In genomic region chr6:151196571-151196970, GRCh38 we compare ENCODE assay signal across 18 cellular contexts. TPM values are rescaled to one million over a fixed set of nuclear protein-coding genes. Genes with fewer than 3 reads are reported as not detected.
DNase-seq lines count a peak whose midpoint lies in the region; ATAC-seq, FAIRE-seq and TF ChIP-seq lines count a peak whose summit lies in the region.
"Had no signal": no experiment of that assay in that cellular context is flagged by ENCODE, and none has a peak within 500 bp of the region (broad histone marks: within the 10 kb centered on the region; RNA-seq: fewer than 3 reads in every experiment).

No MANE protein-coding gene starts in this region.

- no peak for FAIRE-seq in GM12891 (lab: Jason Lieb, UNC)

- no peak for TF ChIP-seq POLR2A in breast epithelium (IDR thresholded peaks at IDR 0.05)
- no peak for TF ChIP-seq POLR2A in vagina (IDR thresholded peaks at IDR 0.05)
- TF ChIP-seq POLR2A in GM12891 (IDR thresholded peaks at IDR 0.05; ENCODE audit: low read depth, low read length), result no peak

- H3K27me3 ChIP-seq in breast epithelium, result no peaks in the 10 kb centered on the region
- no peaks in the 10 kb centered on the region for H3K27me3 ChIP-seq in left ventricle myocardium inferior (ENCODE audit: low read depth)
- H3K27me3 ChIP-seq in vagina, result no peaks in the 10 kb centered on the region
- H3K27me3 ChIP-seq: Peyer's patch had no signal

- H3K9me3 ChIP-seq in breast epithelium, result no peaks in the 10 kb centered on the region
- H3K9me3 ChIP-seq in left ventricle myocardium inferior (replicated peaks), result no peaks in the 10 kb centered on the region
- no peaks in the 10 kb centered on the region for H3K9me3 ChIP-seq in vagina
- H3K9me3 ChIP-seq: lower lobe of right lung, Peyer's patch had no signal

- H3K4me3 ChIP-seq in breast epithelium (no peak overlapping the region), left ventricle myocardium inferior (no peak overlapping the region), skeletal muscle cell (ENCODE audit: low read depth, low read length) (no peak overlapping the region), vagina (no peak overlapping the region)
- H3K4me3 ChIP-seq: lower lobe of right lung, Peyer's patch had no signal

- ATAC-seq in GM21447 (IDR thresholded peaks at IDR 0.05; ENCODE audit: unreplicated experiment), result no peak
- ATAC-seq: activated T-cell treated with anti-CD3 and anti-CD28 coated beads, Interleukin-2, amount 50 U/mL, for 4 hours; HCT116; stimulated activated naive B cell treated with anti-CD40 and anti-IgM and Interleukin-4, amounts not matched to agents 10 μg/mL and 1 μg/mL and 100 μg/mL, for 72 hours had no signal

- peak overlapping the region; percentile 12 to 61 for H3K27ac ChIP-seq in breast epithelium
- peak overlapping the region; percentile 64 for H3K27ac ChIP-seq in left ventricle myocardium inferior (replicated peaks)
- H3K27ac ChIP-seq in vagina, result no peak overlapping the region
- H3K27ac ChIP-seq: epithelial cell of prostate had no signal

- H3K4me1 ChIP-seq in breast epithelium (no peaks in the 10 kb centered on the region), left ventricle myocardium inferior (peaks cover 5% of the 10 kb centered on the region), vagina (peaks cover 4% of the 10 kb centered on the region)
- H3K4me1 ChIP-seq: lower lobe of right lung, Peyer's patch had no signal

- DNase-seq in EH (ENCODE audit: low read depth) (peak; percentile 58), breast epithelium (ENCODE audit: low spot score in 2 of 2) (peak in 1 of 2 donors; percentile 52), left ventricle myocardium inferior (peak; percentile 38), skeletal muscle cell (ENCODE audit: low read depth) (peak; percentile 76), vagina (ENCODE audit: extremely low spot score in 2 of 2) (no peak), NCI-H1930 (lab: John Stamatoyannopoulos, UW) (no peak), GM12891 (ENCODE audit: insufficient read length, low spot score) (no peak)
- DNase-seq: activated T-cell treated with anti-CD3 and anti-CD28 coated beads, Interleukin-2, amount 50 U/mL, for 4 hours; DMS153; lower lobe of right lung; NCI-H1436; NCI-H510A treated with DMSO at 0.1 percent for 48 hours; stimulated activated naive B cell treated with anti-CD40 and anti-IgM and Interleukin-4, amounts not matched to agents 10 μg/mL and 1 μg/mL and 100 μg/mL, for 72 hours; T-helper 1 cell had no signal

- H3K36me3 ChIP-seq in breast epithelium (no peaks in the 10 kb centered on the region), left ventricle myocardium inferior (no peaks in the 10 kb centered on the region), vagina (no peaks in the 10 kb centered on the region)
- H3K36me3 ChIP-seq: lower lobe of right lung, Peyer's patch had no signal

- TF ChIP-seq CTCF in breast epithelium (IDR thresholded peaks at IDR 0.05) (no peak), left ventricle myocardium inferior (IDR thresholded peaks at IDR 0.05; ENCODE audit: borderline replicate concordance) (no peak), vagina (IDR thresholded peaks at IDR 0.05) (no peak)

- intact Hi-C loops in breast epithelium (cut with DNase I; ENCODE audit: low total_unique reads) (no loop called here), left ventricle myocardium inferior (cut with micrococcal nuclease) (no loop called here), vagina (cut with DNase I) (no loop called here)

TF ChIP-seq in GM12891, 5 proteins besides CTCF, POLR2A, EP300 and RAD21:
- TF ChIP-seq PAX5 (IDR thresholded peaks at IDR 0.05; ENCODE audit: insufficient read depth, low read length, severe bottlenecking), result no peak
- TF ChIP-seq POLR2AphosphoS5 (IDR thresholded peaks at IDR 0.05; ENCODE audit: low read depth, low read length), result no peak
- no peak for TF ChIP-seq POU2F2 (IDR thresholded peaks at IDR 0.05; ENCODE audit: low read depth, low read length)
- no peak for TF ChIP-seq SPI1 (IDR thresholded peaks at IDR 0.05; ENCODE audit: low read depth, low read length)
- no peak for TF ChIP-seq TAF1 (IDR thresholded peaks at IDR 0.05; ENCODE audit: low read depth, low read length)

RNA-seq across cellular contexts. Expression of gene AKAP12, which starts 43.2 kb away (rescaled TPM):
- total RNA-seq in breast epithelium (100 to 1,000 TPM in 2 of 3 donors, 10 to 100 TPM in 1; 40.7 to 368 (median 127) TPM), left ventricle myocardium inferior (13.1 TPM), vagina (88.1 TPM)
- 0.47 TPM for polyA plus RNA-seq in GM12891 (2012; ENCODE audit: low read depth, missing spikeins)

Comparison
In these comparisons a context has a peak if more than half of its experiments do, and no peak if none do; other contexts are left out.
1. DNase-seq: peak in EH (single experiment), left ventricle myocardium inferior (single experiment) and skeletal muscle cell (single experiment); none in vagina (0 of 2), NCI-H1930 (0 of 2) and GM12891 (single experiment).